In genomic region chr15:33188654-33189257, GRCh38 we compare ENCODE assay signal across 15 cellular contexts. TPM values are rescaled to one million over a fixed set of nuclear protein-coding genes. Genes with fewer than 3 reads are reported as not detected.
DNase-seq lines count a peak whose midpoint lies in the region; ATAC-seq lines count a peak whose summit lies in the region.
"Had no signal": no experiment of that assay in that cellular context is flagged by ENCODE, and none has a peak within 500 bp of the region (broad histone marks: within the 10 kb centered on the region; RNA-seq: fewer than 3 reads in every experiment).

No MANE protein-coding gene starts in this region.

- ATAC-seq in GM18868 (IDR thresholded peaks at IDR 0.05; ENCODE audit: unreplicated experiment) (peak; percentile 77), HG02938 (IDR thresholded peaks at IDR 0.05; ENCODE audit: unreplicated experiment) (peak; percentile 54), naive B cell (ENCODE audit: low read depth in 2 of 2) (peak; percentile 32 to 35), HG03460 (IDR thresholded peaks at IDR 0.05; ENCODE audit: unreplicated experiment) (no peak), HG02678 (IDR thresholded peaks at IDR 0.05; ENCODE audit: unreplicated experiment) (no peak)
- ATAC-seq: activated naive CD4-positive, alpha-beta T cell treated with anti-CD3 and anti-CD28 coated beads, Interleukin-2, amount 50 U/mL, for 72 hours; naive thymus-derived CD8-positive, alpha-beta T cell had no signal

- H3K4me3 Mint-ChIP-seq in naive B cell = peak overlapping the region in 7 of 8 donors; percentile 6 to 83 (median 53)
- H3K4me3 Mint-ChIP-seq: CD8-positive, alpha-beta memory T cell had no signal

- peaks cover 15 to 44% (median 20%) of the 10 kb centered on the region in 3 donors for H3K27me3 Mint-ChIP-seq in naive B cell

- H3K27ac Mint-ChIP-seq in naive B cell = peak overlapping the region in 5 of 6 donors; percentile 39 to 71 (median 57)
- H3K27ac Mint-ChIP-seq: activated naive CD4-positive, alpha-beta T cell treated with anti-CD3 and anti-CD28 coated beads, Interleukin-2, amount 50 U/mL, for 72 hours; CD8-positive, alpha-beta memory T cell had no signal

- peaks cover 0 to 4% of the 10 kb centered on the region in 2 donors for H3K36me3 Mint-ChIP-seq in naive B cell
- H3K36me3 Mint-ChIP-seq: activated naive CD4-positive, alpha-beta T cell treated with anti-CD3 and anti-CD28 coated beads, Interleukin-2, amount 50 U/mL, for 72 hours; CD8-positive, alpha-beta memory T cell; naive thymus-derived CD8-positive, alpha-beta T cell had no signal

- peak; percentile 70 for DNase-seq in NOMO-1 treated with DMSO at 0.1 percent for 48 hours (lab: John Stamatoyannopoulos, UW; ENCODE audit: unreplicated experiment)
- no peak for DNase-seq in naive B cell
- no peak for DNase-seq in DMS79 treated with DMSO at 0.1 percent for 48 hours (lab: John Stamatoyannopoulos, UW)
- DNase-seq: caudate nucleus; CD8-positive, alpha-beta memory T cell; GDM1; glutamatergic neuron; naive thymus-derived CD8-positive, alpha-beta T cell; NCI-H446; right lobe of liver had no signal

- H3K4me1 Mint-ChIP-seq in naive B cell = peaks cover 0 to 43% (median 4%) of the 10 kb centered on the region in 3 donors

- H3K9me3 Mint-ChIP-seq in naive B cell = no peaks in the 10 kb centered on the region
- H3K9me3 Mint-ChIP-seq: activated naive CD4-positive, alpha-beta T cell treated with anti-CD3 and anti-CD28 coated beads, Interleukin-2, amount 50 U/mL, for 72 hours; CD8-positive, alpha-beta memory T cell; naive thymus-derived CD8-positive, alpha-beta T cell had no signal

RNA-seq across cellular contexts. Expression of gene FMN1, which starts 5.8 kb away (rescaled TPM):
- 1 to 10 TPM in 1 of 6 donors, under 1 TPM in 4, not detected in 1; 0.33 to 1.0 (median 0.44) TPM for polyA plus RNA-seq in naive B cell (ENCODE audit: low read depth in 6 of 6)

Comparison
In these comparisons a context has a peak if more than half of its experiments do, and no peak if none do; other contexts are left out.
1. ATAC-seq: peak in GM18868 (single experiment), HG02938 (single experiment) and naive B cell (2 of 2); none in HG03460 (single experiment) and HG02678 (single experiment).